19 cellular contexts compared by ENCODE assay signal in the genomic region with DNA sequence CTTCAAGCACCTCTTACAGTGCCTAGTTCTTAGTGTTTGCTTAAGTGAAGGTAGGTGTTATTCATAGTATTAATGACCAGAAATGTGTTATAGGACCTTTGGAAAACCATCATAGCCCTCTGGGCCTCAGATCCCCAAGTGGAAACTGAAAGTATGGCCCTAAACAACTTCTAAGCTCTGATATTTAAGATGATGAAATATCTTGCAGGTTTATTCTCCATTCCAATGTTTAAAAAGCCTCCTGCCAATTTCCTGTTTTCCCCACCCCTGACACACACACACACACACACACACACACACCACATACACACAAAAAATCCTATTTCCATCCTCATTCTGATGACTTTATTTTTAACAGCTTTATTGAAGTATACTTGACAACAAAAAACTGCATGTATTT.
"Had no signal": no experiment of that assay in that cellular context is flagged by ENCODE, and none has a peak within 500 bp of the region (broad histone marks: within the 10 kb centered on the region; RNA-seq: fewer than 3 reads in every experiment).

No MANE protein-coding gene starts in this region.

- H3K36me3 Mint-ChIP-seq: activated naive CD8-positive, alpha-beta T cell had no signal

- H3K4me3 ChIP-seq: lower lobe of right lung, thoracic aorta had no signal

- FAIRE-seq: frontal cortex had no signal

- H3K27me3 Mint-ChIP-seq: activated naive CD8-positive, alpha-beta T cell had no signal

- H3K36me3 ChIP-seq: lower lobe of right lung, thoracic aorta had no signal

- H3K4me1 ChIP-seq: lower lobe of right lung had no signal

- ATAC-seq: left cardiac atrium, lower lobe of right lung had no signal

- DNase-seq: activated CD4-positive, alpha-beta T cell treated with anti-CD3 and anti-CD28 coated beads, Interleukin-2, amount 50 U/mL, for 1 hour; activated CD8-positive, alpha-beta memory T cell treated with anti-CD3 and anti-CD28 coated beads for 24 hours; activated gamma-delta T cell treated with Interleukin-2 at 50 U/mL for 16 hours; amygdala; cerebellar nuclear complex; endodermal cell; head of caudate nucleus; left cardiac atrium; lower lobe of right lung; nucleus accumbens; posterior cingulate gyrus; retina; stimulated activated CD4-positive, alpha-beta T cell treated with anti-CD3 and anti-CD28 coated beads, Interleukin-12 subunit alpha, Interleukin-12 subunit beta, amount 100 ng/mL, for 4 hours; stimulated activated CD4-positive, alpha-beta T cell treated with anti-CD3 and anti-CD28 coated beads, Interleukin-2, amount 100 ng/mL, for 24 hours; T-helper 9 cell had no signal

- H3K27ac Mint-ChIP-seq: activated naive CD8-positive, alpha-beta T cell; endodermal cell had no signal

- H3K27ac ChIP-seq: lower lobe of right lung, thoracic aorta had no signal

- H3K4me3 Mint-ChIP-seq: activated naive CD8-positive, alpha-beta T cell; endodermal cell; nephron had no signal

- H3K9me3 Mint-ChIP-seq: endodermal cell, nephron had no signal

- H3K9me3 ChIP-seq: lower lobe of right lung, thoracic aorta had no signal
